ENCODE assay signal across 19 cellular contexts in the genomic region with DNA sequence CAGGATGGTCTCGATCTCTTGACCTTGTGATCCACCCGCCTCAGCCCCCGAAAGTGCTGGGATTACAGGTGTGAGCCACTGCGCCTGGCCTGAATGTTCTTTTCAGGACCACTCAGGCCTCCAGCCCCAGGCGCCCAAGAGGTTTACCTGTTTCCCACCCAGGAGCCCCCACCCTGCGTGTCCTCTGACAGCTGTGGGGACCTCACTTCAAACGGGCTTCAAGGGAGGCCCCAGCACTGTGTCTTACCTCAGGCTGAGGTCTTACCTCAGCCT. TPM values are rescaled to one million over a fixed set of nuclear protein-coding genes. Genes with fewer than 3 reads are reported as not detected.
DNase-seq lines count a peak whose midpoint lies in the region; ATAC-seq, FAIRE-seq and TF ChIP-seq lines count a peak whose summit lies in the region.
"Had no signal": no experiment of that assay in that cellular context is flagged by ENCODE, and none has a peak within 500 bp of the region (broad histone marks: within the 10 kb centered on the region; RNA-seq: fewer than 3 reads in every experiment).

No MANE protein-coding gene starts in this region.

- no peak for FAIRE-seq in pancreas (lab: Jason Lieb, UNC)
- FAIRE-seq: GM12892 had no signal

- TF ChIP-seq POLR2A in transverse colon (IDR thresholded peaks at IDR 0.05), result no peak
- no peak for TF ChIP-seq POLR2A in GM18505 (IDR thresholded peaks at IDR 0.05; ENCODE audit: borderline replicate concordance, extremely low read depth, insufficient read depth, insufficient read length)

- H3K36me3 Mint-ChIP-seq in natural killer cell treated with Interleukin-12 subunit alpha and Interleukin-12 subunit beta and Interleukin-15 and Interleukin-18, amount 100 ng/mL, for 72 hours, result no peaks in the 10 kb centered on the region
- H3K36me3 Mint-ChIP-seq in natural killer cell (no peaks in the 10 kb centered on the region), glutamatergic neuron (ENCODE audit: unreplicated experiment) (no peaks in the 10 kb centered on the region)

- H3K9me3 ChIP-seq in pancreas (no peaks in the 10 kb centered on the region), transverse colon (no peaks in the 10 kb centered on the region), SJCRH30 (replicated peaks) (no peaks in the 10 kb centered on the region)

- H3K27ac ChIP-seq in pancreas (peak overlapping the region; percentile 82 to 87 (median 84)), transverse colon (peak overlapping the region in 3 of 4 donors; percentile 14 to 57 (median 38)), SJCRH30 (no peak overlapping the region)

- 63 to 69% methylated on average over 7 of the region's 7 CpGs for WGBS in pancreas, 2 donors
- WGBS in transverse colon (ENCODE audit: low coverage in 1 of 2), 2 donors, result 70% methylated on average over 7 of the region's 7 CpGs; no CpG with 5 or more reads in 1 of the 2 donors

- H3K36me3 ChIP-seq in pancreas (no peaks in the 10 kb centered on the region), transverse colon (no peaks in the 10 kb centered on the region), SJCRH30 (no peaks in the 10 kb centered on the region)

- peak overlapping the region in 1 of 4 donors; percentile 17 for H3K4me3 ChIP-seq in pancreas
- peak overlapping the region in 1 of 4 donors; percentile 16 for H3K4me3 ChIP-seq in transverse colon
- H3K4me3 ChIP-seq in SJCRH30, result no peak overlapping the region
- H3K4me3 ChIP-seq: GM23338, K562 had no signal

- no peak for ATAC-seq in natural killer cell treated with Interleukin-12 subunit alpha and Interleukin-12 subunit beta and Interleukin-15 and Interleukin-18, amount 100 ng/mL, for 72 hours
- ATAC-seq in natural killer cell (no peak), pancreas (peak in 1 of 4 donors; percentile 0), GM18505 (IDR thresholded peaks at IDR 0.05; ENCODE audit: unreplicated experiment) (no peak)
- ATAC-seq: GM23338, HCT116, Panc1 had no signal

- H3K27me3 ChIP-seq in pancreas (no peaks in the 10 kb centered on the region), transverse colon (peaks cover 1% of the 10 kb centered on the region), SJCRH30 (no peaks in the 10 kb centered on the region)

- H3K4me3 Mint-ChIP-seq in natural killer cell treated with Interleukin-12 subunit alpha and Interleukin-12 subunit beta and Interleukin-15 and Interleukin-18, amount 100 ng/mL, for 72 hours, result no peak overlapping the region
- no peak overlapping the region for H3K4me3 Mint-ChIP-seq in natural killer cell
- H3K4me3 Mint-ChIP-seq in glutamatergic neuron (ENCODE audit: unreplicated experiment), result no peak overlapping the region
- H3K4me3 Mint-ChIP-seq: GM23338 had no signal

- peaks cover 53 to 62% (median 60%) of the 10 kb centered on the region in 3 donors for H3K4me1 ChIP-seq in pancreas
- H3K4me1 ChIP-seq in transverse colon, result peaks cover 0 to 29% (median 24%) of the 10 kb centered on the region in 4 donors
- H3K4me1 ChIP-seq in SJCRH30, result no peaks in the 10 kb centered on the region

- TF ChIP-seq EP300 in transverse colon (IDR thresholded peaks at IDR 0.05; ENCODE audit: low read depth), result no peak

- in situ Hi-C loops in transverse colon (cut with MboI; ENCODE audit: low pct_ligation_motif_present in 1 of 4, low pct_unique_long_range_greater_than_20kb in 1 of 4, low sequenced_read_pairs in 3 of 4), result loop anchor here in 1 of 4 donors (25.0 kb wide), 1 partner anchor 455 kb away; no protein-coding TSS in a partner anchor

- H3K27me3 Mint-ChIP-seq in natural killer cell treated with Interleukin-12 subunit alpha and Interleukin-12 subunit beta and Interleukin-15 and Interleukin-18, amount 100 ng/mL, for 72 hours, result no peaks in the 10 kb centered on the region
- H3K27me3 Mint-ChIP-seq in natural killer cell (ENCODE audit: low read depth in 2 of 2), result no peaks in the 10 kb centered on the region
- H3K27me3 Mint-ChIP-seq in glutamatergic neuron (ENCODE audit: unreplicated experiment), result peaks cover 3% of the 10 kb centered on the region

- H3K9me3 Mint-ChIP-seq in natural killer cell treated with Interleukin-12 subunit alpha and Interleukin-12 subunit beta and Interleukin-15 and Interleukin-18, amount 100 ng/mL, for 72 hours, result no peaks in the 10 kb centered on the region
- H3K9me3 Mint-ChIP-seq in natural killer cell (no peaks in the 10 kb centered on the region), glutamatergic neuron (ENCODE audit: unreplicated experiment) (no peaks in the 10 kb centered on the region)
- H3K9me3 Mint-ChIP-seq: GM23338 had no signal

- H3K27ac Mint-ChIP-seq in natural killer cell treated with Interleukin-12 subunit alpha and Interleukin-12 subunit beta and Interleukin-15 and Interleukin-18, amount 100 ng/mL, for 72 hours, result no peak overlapping the region
- H3K27ac Mint-ChIP-seq in natural killer cell, result no peak overlapping the region
- no peak overlapping the region for H3K27ac Mint-ChIP-seq in glutamatergic neuron (ENCODE audit: unreplicated experiment)
- H3K27ac Mint-ChIP-seq: GM23338 had no signal

- H3K4me1 Mint-ChIP-seq in natural killer cell treated with Interleukin-12 subunit alpha and Interleukin-12 subunit beta and Interleukin-15 and Interleukin-18, amount 100 ng/mL, for 72 hours (ENCODE audit: low read depth in 2 of 2), result no peaks in the 10 kb centered on the region
- H3K4me1 Mint-ChIP-seq in natural killer cell (peaks cover 0 to 7% of the 10 kb centered on the region in 2 donors), glutamatergic neuron (ENCODE audit: low read depth, unreplicated experiment) (peaks cover 2% of the 10 kb centered on the region)
- H3K4me1 Mint-ChIP-seq: GM23338 had no signal

- intact Hi-C loops in natural killer cell (cut with micrococcal nuclease) (no loop called here), pancreas (cut with DNase I) (no loop called here), transverse colon (cut with DNase I; ENCODE audit: low total_unique reads) (no loop called here)

- peak; percentile 45 for DNase-seq in natural killer cell treated with Interleukin-12 subunit alpha and Interleukin-12 subunit beta and Interleukin-15 and Interleukin-18, amount 100 ng/mL, for 72 hours (ENCODE audit: low spot score)
- DNase-seq in natural killer cell (no peak), glutamatergic neuron (peak; percentile 11), pancreas (no peak), transverse colon (no peak), NCI-H1694 treated with DMSO at 0.1 percent for 48 hours (lab: John Stamatoyannopoulos, UW) (no peak), SJCRH30 (no peak)
- DNase-seq: DMS 273 treated with DMSO at 0.1 percent for 48 hours, GF-D8, NCI-H1930, NCI-H510A treated with DMSO at 0.1 percent for 48 hours had no signal

- TF ChIP-seq CTCF in natural killer cell (IDR thresholded peaks at IDR 0.05), result no peak
- no peak for TF ChIP-seq CTCF in glutamatergic neuron (IDR thresholded peaks at IDR 0.05; ENCODE audit: partially characterized antibody, unreplicated experiment)
- no peak for TF ChIP-seq CTCF in pancreas (IDR thresholded peaks at IDR 0.05)
- TF ChIP-seq CTCF in transverse colon (IDR thresholded peaks at IDR 0.05), result no peak

RNA-seq across cellular contexts. Expression of a gene that starts 19.1 kb away (rescaled TPM):
- total RNA-seq in natural killer cell treated with Interleukin-12 subunit alpha and Interleukin-12 subunit beta and Interleukin-15 and Interleukin-18, amount 100 ng/mL, for 72 hours, result not detected
- total RNA-seq in natural killer cell (not detected), glutamatergic neuron (ENCODE audit: unreplicated experiment) (not detected), pancreas (under 1 TPM; 0.08 to 0.37 (median 0.23) TPM), transverse colon (100 to 1,000 TPM in 1 of 4 donors, 10 to 100 TPM in 1, 1 to 10 TPM in 1, not detected in 1; 2.5 to 106 (median 69.5) TPM)
- 1 to 10 TPM; 1.1 to 3.9 TPM for polyA plus RNA-seq in pancreas
- total RNA-seq in SJCRH30 (2014; rRNA removed; shearing (Covaris generic)), result not detected in 2 replicates
- total RNA-seq: A673, Daoy, GM23338 had no signal
- polyA plus RNA-seq: GM23338 had no signal

RNA-seq across cellular contexts. Expression of a gene that starts 42.9 kb away (rescaled TPM):
- not detected for total RNA-seq in natural killer cell treated with Interleukin-12 subunit alpha and Interleukin-12 subunit beta and Interleukin-15 and Interleukin-18, amount 100 ng/mL, for 72 hours
- total RNA-seq in natural killer cell (not detected), glutamatergic neuron (ENCODE audit: unreplicated experiment) (not detected), pancreas (not detected), transverse colon (not detected)
- polyA plus RNA-seq in pancreas, result under 1 TPM in 1 of 2 donors, not detected in 1; 0.14 TPM
- not detected in 2 replicates for total RNA-seq in SJCRH30 (2014; rRNA removed; shearing (Covaris generic))
- total RNA-seq: A673, Daoy, GM23338, K562 had no signal
- polyA plus RNA-seq: GM23338, K562 had no signal

Comparison
In these comparisons a context has a peak if more than half of its experiments do, and no peak if none do; other contexts are left out.
1. DNase-seq: peak in natural killer cell treated with Interleukin-12 subunit alpha and Interleukin-12 subunit beta and Interleukin-15 and Interleukin-18, amount 100 ng/mL, for 72 hours (single experiment) and glutamatergic neuron (single experiment); none in natural killer cell (single experiment), pancreas (0 of 6), transverse colon (single experiment), NCI-H1694 treated with DMSO at 0.1 percent for 48 hours (single experiment) and SJCRH30 (0 of 2).